ENCODE assay signal across 7 cellular contexts in the genomic region with DNA sequence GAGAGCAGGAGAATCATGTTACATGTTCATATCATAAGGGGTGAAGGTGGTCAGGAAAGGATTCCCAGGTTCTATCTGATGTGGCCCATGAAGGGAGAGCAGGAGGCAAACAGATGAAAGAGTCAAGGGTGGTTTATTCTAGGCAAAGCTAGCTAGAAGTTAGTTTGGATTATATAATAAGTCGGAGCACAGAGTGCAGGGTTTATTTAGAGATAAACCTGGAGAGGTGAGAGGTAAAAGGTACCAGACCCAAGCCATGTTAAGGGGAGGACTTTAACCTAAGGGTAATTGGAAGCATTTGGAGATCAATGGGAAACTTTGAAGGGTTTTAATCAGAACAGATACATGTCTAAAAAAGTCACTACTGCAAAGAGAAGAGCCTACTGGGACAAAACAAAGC.
"Had no signal": no experiment of that assay in that cellular context is flagged by ENCODE, and none has a peak within 500 bp of the region (broad histone marks: within the 10 kb centered on the region; RNA-seq: fewer than 3 reads in every experiment).

No MANE protein-coding gene starts in this region.

- ATAC-seq: HepG2, K562 had no signal

- H3K27ac ChIP-seq: HL-60 had no signal

- DNase-seq: IMR-90, KBM-7, KG1 had no signal

- FAIRE-seq: HepG2, HTR-8/SVneo, K562 had no signal

- H3K4me3 ChIP-seq: K562 had no signal
